ENCODE assay signal across 16 cellular contexts in the genomic region with DNA sequence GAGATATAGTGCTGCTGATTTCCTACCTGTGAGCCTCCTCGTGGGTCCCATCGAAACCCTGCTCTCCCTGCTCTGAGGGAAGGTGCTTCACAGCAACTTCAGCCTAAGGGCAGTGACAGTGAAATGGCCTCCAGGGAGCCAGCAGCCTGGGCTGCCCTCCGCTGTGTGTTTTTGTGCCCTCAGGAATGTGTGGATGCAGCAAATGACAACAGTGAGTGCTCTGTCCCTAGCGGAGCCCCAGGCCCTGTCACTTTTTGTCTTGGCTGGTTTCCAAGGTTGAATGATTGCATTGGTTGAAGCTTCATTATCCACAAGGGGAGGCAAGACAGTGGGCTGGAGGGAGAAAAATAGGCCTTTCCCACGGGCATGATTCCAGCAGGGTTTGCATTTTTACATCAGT. TPM values are rescaled to one million over a fixed set of nuclear protein-coding genes. Genes with fewer than 3 reads are reported as not detected.
DNase-seq lines count a peak whose midpoint lies in the region; ATAC-seq and TF ChIP-seq lines count a peak whose summit lies in the region.
"Had no signal": no experiment of that assay in that cellular context is flagged by ENCODE, and none has a peak within 500 bp of the region (broad histone marks: within the 10 kb centered on the region; RNA-seq: fewer than 3 reads in every experiment).

No MANE protein-coding gene starts in this region.

- no peaks in the 10 kb centered on the region for H3K9me3 Mint-ChIP-seq in Caco-2 (ENCODE audit: unreplicated experiment)
- H3K9me3 Mint-ChIP-seq: T-helper 2 cell treated with Interferon-gamma antibody and Interleukin-4, amounts not matched to agents 5 μg/mL and 100 μg/mL, for 36 hours had no signal

- no peak overlapping the region for H3K4ac ChIP-seq in neuronal stem cell (ENCODE audit: low read length)

- H3K9me3 ChIP-seq in Caco-2 (no peaks in the 10 kb centered on the region), neuronal stem cell (replicated peaks in 1 of 2; ENCODE audit: control insufficient read depth in 2 of 2, insufficient read depth in 1 of 2, low read depth in 1 of 2, low read length in 2 of 2) (no peaks in the 10 kb centered on the region)
- H3K9me3 ChIP-seq: heart right ventricle had no signal

- H3K27ac ChIP-seq in neuronal stem cell (replicated peaks; ENCODE audit: low read length): peak overlapping the region; percentile 15
- H3K27ac ChIP-seq: heart right ventricle had no signal

- H3K79me1 ChIP-seq in neuronal stem cell (ENCODE audit: low read depth, low read length): peaks cover 2% of the 10 kb centered on the region

- CTCF ChIA-PET in Caco-2 (lab: Charles Lee): no interaction called here

- H2BK15ac ChIP-seq in neuronal stem cell (ENCODE audit: low read length): no peak overlapping the region

- no peak overlapping the region for H3K9ac ChIP-seq in neuronal stem cell (ENCODE audit: low read depth, low read length, poor library complexity)

- WGBS in neuronal stem cell (ENCODE audit: extremely low coverage in 2 of 2, insufficient read length in 2 of 2, insufficient replicate concordance in 1 of 2), 2 donors: no CpG with 5 or more reads among the region's 5 CpGs

- no peak overlapping the region for H2BK5ac ChIP-seq in neuronal stem cell (ENCODE audit: low read length)

- no peaks in the 10 kb centered on the region for H3K27me3 ChIP-seq in Caco-2 (replicated peaks; ENCODE audit: control insufficient read depth, insufficient read depth, low read length)
- H3K27me3 ChIP-seq in neuronal stem cell (ENCODE audit: control insufficient read depth in 3 of 3, insufficient read depth in 3 of 3, low read depth in 1 of 3, low read length in 3 of 3): no peaks in the 10 kb centered on the region
- H3K27me3 ChIP-seq: heart right ventricle had no signal

- H3K4me3 Mint-ChIP-seq in Caco-2 (ENCODE audit: unreplicated experiment): no peak overlapping the region
- H3K4me3 Mint-ChIP-seq: T-helper 2 cell treated with Interferon-gamma antibody and Interleukin-4, amounts not matched to agents 5 μg/mL and 100 μg/mL, for 36 hours had no signal

- no peak overlapping the region for H2AFZ ChIP-seq in neuronal stem cell (ENCODE audit: low read length)

- H3K4me1 ChIP-seq in Caco-2 (no peaks in the 10 kb centered on the region), neuronal stem cell (ENCODE audit: control insufficient read depth in 2 of 2, insufficient read depth in 1 of 2, low read depth in 1 of 2, low read length in 2 of 2) (peaks cover 8 to 11% of the 10 kb centered on the region in 2 donors)

- peak; percentile 27 to 56 for DNase-seq in Caco-2
- DNase-seq in NCI-H1105 (lab: John Stamatoyannopoulos, UW): peak; percentile 29
- peak; percentile 56 for DNase-seq in ecto neural progenitor cell (ENCODE audit: low spot score)
- DNase-seq in neuronal stem cell (ENCODE audit: low spot score): no peak
- DNase-seq in left lobe of liver (ENCODE audit: low spot score): no peak
- DNase-seq: heart right ventricle; kidney glomerular epithelial cell; NCI-H2029 treated with DMSO at 0.1 percent for 48 hours; posterior cingulate gyrus; stimulated activated CD4-positive, alpha-beta T cell treated with anti-CD3 and anti-CD28 coated beads, Interleukin-12 subunit alpha, Interleukin-12 subunit beta, amount 100 ng/mL, for 4 hours; stimulated activated naive CD8-positive, alpha-beta T cell treated with anti-CD3 and anti-CD28 coated beads, Interleukin-15, Interleukin-2, amounts not matched to agents 100 U/mL and 50 U/mL, for 24 hours had no signal

- POLR2A ChIA-PET in Caco-2 (lab: Charles Lee): no interaction called here

- peaks cover 5% of the 10 kb centered on the region for H3K27me3 Mint-ChIP-seq in Caco-2 (ENCODE audit: insufficient read depth, unreplicated experiment)

- no peaks in the 10 kb centered on the region for H3K36me3 Mint-ChIP-seq in Caco-2 (ENCODE audit: insufficient read depth, unreplicated experiment)

- H3K4me1 Mint-ChIP-seq in Caco-2 (ENCODE audit: low read depth, unreplicated experiment): no peaks in the 10 kb centered on the region

- no peak overlapping the region for H2BK12ac ChIP-seq in neuronal stem cell (ENCODE audit: low read length)

- H3K4me3 ChIP-seq in Caco-2 (ENCODE audit: low read depth, low read length) (no peak overlapping the region), neuronal stem cell (ENCODE audit: low read length in 2 of 2) (no peak overlapping the region)
- H3K4me3 ChIP-seq: heart right ventricle had no signal

- no peak overlapping the region for H2BK120ac ChIP-seq in neuronal stem cell (ENCODE audit: low read depth, low read length)

- H4K91ac ChIP-seq in neuronal stem cell (ENCODE audit: low read depth, low read length, poor library complexity): no peak overlapping the region

- TF ChIP-seq CTCF in Caco-2 (IDR thresholded peaks at IDR 0.05; ENCODE audit: insufficient read depth in 1 of 2, low read depth in 1 of 2, low read length in 1 of 2, severe bottlenecking in 1 of 2, unreplicated experiment in 1 of 2): no peak

- ATAC-seq in HG03097 (IDR thresholded peaks at IDR 0.05; ENCODE audit: low FRiP score, unreplicated experiment): no peak
- no peak for ATAC-seq in left lobe of liver
- no peak for ATAC-seq in HG02970 (IDR thresholded peaks at IDR 0.05; ENCODE audit: low FRiP score, unreplicated experiment)
- ATAC-seq: esophagus mucosa; stimulated activated naive CD8-positive, alpha-beta T cell treated with anti-CD3 and anti-CD28 coated beads, Interleukin-15, Interleukin-2, amounts not matched to agents 100 U/mL and 50 U/mL, for 24 hours had no signal

- H4K8ac ChIP-seq in neuronal stem cell (ENCODE audit: low read depth, low read length): no peak overlapping the region

- no TSS peak for BruUV-seq in Caco-2 (replicated peaks; lab: Mats Ljungman, UMichigan)

- H3K18ac ChIP-seq in neuronal stem cell (ENCODE audit: low read length): no peak overlapping the region

- intact Hi-C loops in Caco-2 (cut with micrococcal nuclease; ENCODE audit: unreplicated experiment): no loop called here

- no peaks in the 10 kb centered on the region for H3K36me3 ChIP-seq in Caco-2 (ENCODE audit: control insufficient read depth, insufficient read depth, low read length)
- peaks cover 0 to 2% of the 10 kb centered on the region in 2 donors for H3K36me3 ChIP-seq in neuronal stem cell (replicated peaks in 1 of 2; ENCODE audit: control insufficient read depth in 2 of 2, insufficient read depth in 2 of 2, low read length in 2 of 2)
- H3K36me3 ChIP-seq: heart right ventricle had no signal

- no peak overlapping the region for H3K4me2 ChIP-seq in neuronal stem cell (ENCODE audit: insufficient read depth, low read length, poor library complexity, severe bottlenecking)

- no peak overlapping the region for H2AK5ac ChIP-seq in neuronal stem cell (ENCODE audit: low read depth, low read length)

- H3K27ac Mint-ChIP-seq in Caco-2 (ENCODE audit: unreplicated experiment): no peak overlapping the region
- H3K27ac Mint-ChIP-seq: T-helper 2 cell treated with Interferon-gamma antibody and Interleukin-4, amounts not matched to agents 5 μg/mL and 100 μg/mL, for 36 hours had no signal

- no peak overlapping the region for H3K14ac ChIP-seq in neuronal stem cell (ENCODE audit: low read length)

- no peak overlapping the region for H3K23ac ChIP-seq in neuronal stem cell (ENCODE audit: low read depth, low read length, poor library complexity)

RNA-seq across cellular contexts. Expression of a gene that starts 42.8 kb away (rescaled TPM):
- 1.5 and 1.8 TPM in 2 replicates for total RNA-seq in Caco-2 (2022)
- 14.4 TPM for polyA plus RNA-seq in neuronal stem cell (2013, experiment 1 of 2)
- polyA plus RNA-seq in neuronal stem cell (2013, experiment 2 of 2): 15.1 TPM
- 0.93 TPM for total RNA-seq in left lobe of liver

RNA-seq across cellular contexts. Expression of a gene that starts 44.9 kb away (rescaled TPM):
- total RNA-seq in Caco-2 (2022) (not detected in 2 replicates), left lobe of liver (not detected)
- polyA plus RNA-seq in neuronal stem cell (2013, experiment 1 of 2): 0.73 TPM
- polyA plus RNA-seq in neuronal stem cell (2013, experiment 2 of 2): 0.60 TPM
- total RNA-seq: astrocyte, esophagus mucosa, heart right ventricle had no signal

Comparison
In these comparisons a context has a peak if more than half of its experiments do, and no peak if none do; other contexts are left out.
1. DNase-seq: peak in Caco-2 (2 of 2), NCI-H1105 (single experiment) and ecto neural progenitor cell (single experiment); none in neuronal stem cell (single experiment) and left lobe of liver (single experiment).